Comparison of ENCODE assay signal across 22 cellular contexts in genomic region chr6:2967936-2968335, GRCh38. TPM values are rescaled to one million over a fixed set of nuclear protein-coding genes. Genes with fewer than 3 reads are reported as not detected.
DNase-seq lines count a peak whose midpoint lies in the region; ATAC-seq, FAIRE-seq and TF ChIP-seq lines count a peak whose summit lies in the region.
"Had no signal": no experiment of that assay in that cellular context is flagged by ENCODE, and none has a peak within 500 bp of the region (broad histone marks: within the 10 kb centered on the region; RNA-seq: fewer than 3 reads in every experiment).

No MANE protein-coding gene starts in this region.

- TF ChIP-seq EP300 in transverse colon (IDR thresholded peaks at IDR 0.05; ENCODE audit: low read depth), result no peak

- CTCF ChIA-PET in activated CD4-positive, alpha-beta memory T cell treated with anti-CD3 and anti-CD28 coated beads, Interleukin-2, amount 10 ng/mL, durations not matched to agents 7 days and 5 days (lab: Charles Lee), result interaction anchor here (1.5 kb wide), 1 partner anchor 19 kb away, joined by 4 read pairs; no protein-coding TSS in a partner anchor
- CTCF ChIA-PET in activated CD4-positive, alpha-beta memory T cell treated with anti-CD3 and anti-CD28 coated beads for 36 hours (lab: Charles Lee), result no interaction called here
- CTCF ChIA-PET in HEK293 (lab: Yijun Ruan, JAX), result interaction anchor here (1.3 to 1.6 kb wide), 2 partner anchors 16 to 21 kb away, joined by 4 to 6 read pairs; no protein-coding TSS in a partner anchor

- ATAC-seq in central memory CD8-positive, alpha-beta T cell (replicated peaks; ENCODE audit: extremely low read depth, poor library complexity, severe bottlenecking), result no peak
- no peak for ATAC-seq in HG03196 (IDR thresholded peaks at IDR 0.05; ENCODE audit: unreplicated experiment)

- peak; percentile 1 for DNase-seq in activated CD4-positive, alpha-beta memory T cell treated with anti-CD3 and anti-CD28 coated beads, Interleukin-2, amount 10 ng/mL, durations not matched to agents 7 days and 5 days
- no peak for DNase-seq in activated CD4-positive, alpha-beta memory T cell treated with anti-CD3 and anti-CD28 coated beads for 36 hours
- no peak for DNase-seq in central memory CD8-positive, alpha-beta T cell (ENCODE audit: low spot score in 2 of 2)
- DNase-seq in transverse colon (no peak), urothelium cell line (ENCODE audit: low spot score) (no peak), EL (no peak)
- DNase-seq: 8988T; CD8-positive, alpha-beta memory T cell; COR-L47; DMS 273 treated with DMSO at 0.1 percent for 48 hours; DMS53; DND-41; GM23248 had no signal

- 98 to 100% methylated on average over 4 to 7 of the region's 7 CpGs for WGBS in transverse colon (ENCODE audit: low coverage in 1 of 2), 2 donors

- peaks cover 19% of the 10 kb centered on the region for H3K4me1 Mint-ChIP-seq in activated CD4-positive, alpha-beta memory T cell treated with anti-CD3 and anti-CD28 coated beads, Interleukin-2, amount 10 ng/mL, durations not matched to agents 7 days and 5 days
- H3K4me1 Mint-ChIP-seq in activated CD4-positive, alpha-beta memory T cell treated with anti-CD3 and anti-CD28 coated beads for 36 hours (ENCODE audit: low read depth), result peaks cover 30% of the 10 kb centered on the region
- peaks cover 41% of the 10 kb centered on the region for H3K4me1 Mint-ChIP-seq in central memory CD8-positive, alpha-beta T cell

- peaks cover 6% of the 10 kb centered on the region for H3K9me3 Mint-ChIP-seq in activated CD4-positive, alpha-beta memory T cell treated with anti-CD3 and anti-CD28 coated beads, Interleukin-2, amount 10 ng/mL, durations not matched to agents 7 days and 5 days
- no peaks in the 10 kb centered on the region for H3K9me3 Mint-ChIP-seq in activated CD4-positive, alpha-beta memory T cell treated with anti-CD3 and anti-CD28 coated beads for 36 hours
- no peaks in the 10 kb centered on the region for H3K9me3 Mint-ChIP-seq in central memory CD8-positive, alpha-beta T cell
- H3K9me3 Mint-ChIP-seq: CD8-positive, alpha-beta memory T cell had no signal

- no peaks in the 10 kb centered on the region for H3K27me3 ChIP-seq in transverse colon

- H3K36me3 Mint-ChIP-seq in activated CD4-positive, alpha-beta memory T cell treated with anti-CD3 and anti-CD28 coated beads, Interleukin-2, amount 10 ng/mL, durations not matched to agents 7 days and 5 days (ENCODE audit: low read depth), result peaks cover 12% of the 10 kb centered on the region
- no peaks in the 10 kb centered on the region for H3K36me3 Mint-ChIP-seq in activated CD4-positive, alpha-beta memory T cell treated with anti-CD3 and anti-CD28 coated beads for 36 hours
- peaks cover 7% of the 10 kb centered on the region for H3K36me3 Mint-ChIP-seq in central memory CD8-positive, alpha-beta T cell (ENCODE audit: insufficient read depth)

- no peak overlapping the region for H3K4me3 Mint-ChIP-seq in activated CD4-positive, alpha-beta memory T cell treated with anti-CD3 and anti-CD28 coated beads, Interleukin-2, amount 10 ng/mL, durations not matched to agents 7 days and 5 days
- H3K4me3 Mint-ChIP-seq in activated CD4-positive, alpha-beta memory T cell treated with anti-CD3 and anti-CD28 coated beads for 36 hours, result no peak overlapping the region
- no peak overlapping the region for H3K4me3 Mint-ChIP-seq in central memory CD8-positive, alpha-beta T cell
- H3K4me3 Mint-ChIP-seq: B cell had no signal

- no peak overlapping the region for H3K27ac Mint-ChIP-seq in activated CD4-positive, alpha-beta memory T cell treated with anti-CD3 and anti-CD28 coated beads, Interleukin-2, amount 10 ng/mL, durations not matched to agents 7 days and 5 days
- no peak overlapping the region for H3K27ac Mint-ChIP-seq in activated CD4-positive, alpha-beta memory T cell treated with anti-CD3 and anti-CD28 coated beads for 36 hours
- peak overlapping the region; percentile 10 for H3K27ac Mint-ChIP-seq in central memory CD8-positive, alpha-beta T cell (ENCODE audit: low read depth)

- H3K4me3 ChIP-seq in HEK293 (ENCODE audit: low read depth, low read length) (no peak overlapping the region), transverse colon (no peak overlapping the region)
- H3K4me3 ChIP-seq: BLaER1 treated with 17β-estradiol and CSF1 and Interleukin-3, amounts not matched to agents 10 nM and 100 nM; GM23248; HAP-1 had no signal

- intact Hi-C loops in activated CD4-positive, alpha-beta memory T cell treated with anti-CD3 and anti-CD28 coated beads for 36 hours (cut with micrococcal nuclease), result no loop called here
- intact Hi-C loops in transverse colon (cut with DNase I; ENCODE audit: low total_unique reads), result no loop called here

- TF ChIP-seq CTCF in HEK293 (tag by site-specific recombination; IDR thresholded peaks at IDR 0.05) (no peak), transverse colon (IDR thresholded peaks at IDR 0.05) (no peak)

- no peak for TF ChIP-seq POLR2A in transverse colon (IDR thresholded peaks at IDR 0.05)

- POLR2A ChIA-PET in activated CD4-positive, alpha-beta memory T cell treated with anti-CD3 and anti-CD28 coated beads, Interleukin-2, amount 10 ng/mL, durations not matched to agents 7 days and 5 days (lab: Charles Lee), result no interaction called here
- POLR2A ChIA-PET in activated CD4-positive, alpha-beta memory T cell treated with anti-CD3 and anti-CD28 coated beads for 36 hours (lab: Charles Lee), result no interaction called here
- POLR2A ChIA-PET in HEK293 (lab: Yijun Ruan, JAX), result no interaction called here

- H3K27ac ChIP-seq in HEK293 (ENCODE audit: extremely low read depth, low read depth, low read length) (no peak overlapping the region), transverse colon (peak overlapping the region in 3 of 4 donors; percentile 97 to 98 (median 98))
- H3K27ac ChIP-seq: BLaER1 treated with 17β-estradiol and CSF1 and Interleukin-3, amounts not matched to agents 10 nM and 100 nM; GM23248 had no signal

- H3K27me3 Mint-ChIP-seq in activated CD4-positive, alpha-beta memory T cell treated with anti-CD3 and anti-CD28 coated beads, Interleukin-2, amount 10 ng/mL, durations not matched to agents 7 days and 5 days, result peaks cover 28% of the 10 kb centered on the region
- H3K27me3 Mint-ChIP-seq in activated CD4-positive, alpha-beta memory T cell treated with anti-CD3 and anti-CD28 coated beads for 36 hours, result peaks cover 4% of the 10 kb centered on the region
- H3K27me3 Mint-ChIP-seq in central memory CD8-positive, alpha-beta T cell, result no peaks in the 10 kb centered on the region
- H3K27me3 Mint-ChIP-seq: IgD-negative memory B cell had no signal

- H3K9me3 ChIP-seq in HEK293 (ENCODE audit: control insufficient read depth, insufficient read depth, low read depth, low read length) (no peaks in the 10 kb centered on the region), transverse colon (no peaks in the 10 kb centered on the region)
- H3K9me3 ChIP-seq: HAP-1 had no signal

- FAIRE-seq in urothelium cell line (lab: Jason Lieb, UNC), result no peak
- FAIRE-seq: G401.6, GM12891, HTR-8/SVneo had no signal

- H3K4me1 ChIP-seq in HEK293 (ENCODE audit: control insufficient read depth, insufficient read depth, low read length), result peaks cover 6% of the 10 kb centered on the region
- H3K4me1 ChIP-seq in transverse colon, result peaks cover 0 to 41% (median 15%) of the 10 kb centered on the region in 4 donors

- in situ Hi-C loops in transverse colon (cut with MboI; ENCODE audit: low pct_ligation_motif_present in 1 of 4, low pct_unique_long_range_greater_than_20kb in 1 of 4, low sequenced_read_pairs in 3 of 4), result no loop called here

- H3K36me3 ChIP-seq in HEK293 (ENCODE audit: control insufficient read depth in 2 of 2, insufficient read depth in 1 of 2, low read length in 2 of 2), result peaks cover 0 to 4% of the 10 kb centered on the region in 2 experiments; a peak in 1 of 3 replicates
- no peaks in the 10 kb centered on the region for H3K36me3 ChIP-seq in transverse colon
- H3K36me3 ChIP-seq: HAP-1 had no signal

TF ChIP-seq in HEK293, 187 proteins besides CTCF, POLR2A, EP300 and RAD21 (continues in another document):
- TF ChIP-seq ZNF341 (tag by site-specific recombination; IDR thresholded peaks at IDR 0.05; ENCODE audit: low read depth) (no peak), ZNF610 (tag by site-specific recombination; IDR thresholded peaks at IDR 0.05; ENCODE audit: borderline replicate concordance) (no peak), ZNF629 (tag by site-specific recombination; IDR thresholded peaks at IDR 0.05) (no peak), EGR2 (tag by site-specific recombination; IDR thresholded peaks at IDR 0.05; ENCODE audit: low read depth) (no peak), ZSCAN4 (tag by site-specific recombination; IDR thresholded peaks at IDR 0.05) (no peak), TRIM28 (IDR thresholded peaks at IDR 0.05; ENCODE audit: borderline replicate concordance, low read length) (no peak), ZXDB (tag by site-specific recombination; IDR thresholded peaks at IDR 0.05) (no peak), GLIS1 (tag by site-specific recombination; IDR thresholded peaks at IDR 0.05) (no peak), ZBTB48 (tag by site-specific recombination; IDR thresholded peaks at IDR 0.05) (no peak)

RNA-seq across cellular contexts. Expression of gene SERPINB6, which starts 3.4 kb away (rescaled TPM):
- 10 to 100 TPM; 19.8 to 20.1 TPM for total RNA-seq in activated CD4-positive, alpha-beta memory T cell treated with anti-CD3 and anti-CD28 coated beads, Interleukin-2, amount 10 ng/mL, durations not matched to agents 7 days and 5 days
- total RNA-seq in activated CD4-positive, alpha-beta memory T cell treated with anti-CD3 and anti-CD28 coated beads for 36 hours, result 10 to 100 TPM; 59.0 to 64.7 TPM
- 100 to 1,000 TPM; 134 to 276 (median 170) TPM for total RNA-seq in transverse colon

RNA-seq across cellular contexts. Expression of gene NQO2, which starts 31.8 kb away (rescaled TPM):
- total RNA-seq in activated CD4-positive, alpha-beta memory T cell treated with anti-CD3 and anti-CD28 coated beads, Interleukin-2, amount 10 ng/mL, durations not matched to agents 7 days and 5 days, result 10 to 100 TPM; 37.7 to 38.4 TPM
- total RNA-seq in activated CD4-positive, alpha-beta memory T cell treated with anti-CD3 and anti-CD28 coated beads for 36 hours, result 10 to 100 TPM; 36.1 to 38.9 TPM
- 1 to 10 TPM in 3 of 4 donors, under 1 TPM in 1; 1.00 to 9.7 (median 7.2) TPM for total RNA-seq in transverse colon
